In genomic region chr3:46693897-46694235, GRCh38 we compare ENCODE assay signal across 8 cellular contexts. TPM values are rescaled to one million over a fixed set of nuclear protein-coding genes. Genes with fewer than 3 reads are reported as not detected.
DNase-seq lines count a peak whose midpoint lies in the region; ATAC-seq and TF ChIP-seq lines count a peak whose summit lies in the region.

No MANE protein-coding gene starts in this region.

- H3K36me3 Mint-ChIP-seq in activated CD8-positive, alpha-beta memory T cell treated with anti-CD3 and anti-CD28 coated beads, Interleukin-2, amount 10 ng/mL, durations not matched to agents 7 days and 5 days, result no peaks in the 10 kb centered on the region
- no peaks in the 10 kb centered on the region for H3K36me3 Mint-ChIP-seq in activated naive CD8-positive, alpha-beta T cell treated with anti-CD3 and anti-CD28 coated beads, Interleukin-2, amount 50 U/mL, for 24 hours (ENCODE audit: low read depth)
- no peaks in the 10 kb centered on the region for H3K36me3 Mint-ChIP-seq in stimulated activated naive B cell treated with anti-CD40 and anti-IgM and Interleukin-4, amounts not matched to agents 10 μg/mL and 1 μg/mL and 100 μg/mL, for 72 hours

- peak; percentile 15 to 24 for DNase-seq in activated CD8-positive, alpha-beta memory T cell treated with anti-CD3 and anti-CD28 coated beads for 1 hour (ENCODE audit: extremely low read depth in 1 of 2, low read depth in 1 of 2)
- DNase-seq in activated CD8-positive, alpha-beta memory T cell treated with anti-CD3 and anti-CD28 coated beads, Interleukin-2, amount 10 ng/mL, durations not matched to agents 7 days and 5 days, result no peak
- DNase-seq in activated naive CD8-positive, alpha-beta T cell treated with anti-CD3 and anti-CD28 coated beads, Interleukin-2, amount 50 U/mL, for 24 hours, result peak; percentile 46
- DNase-seq in kidney epithelial cell (ENCODE audit: low read depth) (no peak), mucosa of gallbladder (ENCODE audit: low spot score) (no peak), iPS-NIHi7 (ENCODE audit: extremely low spot score) (no peak), SKM-1 (lab: John Stamatoyannopoulos, UW; ENCODE audit: unreplicated experiment) (no peak)
- peak; percentile 27 for DNase-seq in stimulated activated naive B cell treated with anti-CD40 and anti-IgM and Interleukin-4, amounts not matched to agents 10 μg/mL and 1 μg/mL and 100 μg/mL, for 72 hours

- no peak for ATAC-seq in activated CD8-positive, alpha-beta memory T cell treated with anti-CD3 and anti-CD28 coated beads, Interleukin-2, amount 10 ng/mL, durations not matched to agents 7 days and 5 days
- peak; percentile 31 for ATAC-seq in activated naive CD8-positive, alpha-beta T cell treated with anti-CD3 and anti-CD28 coated beads, Interleukin-2, amount 50 U/mL, for 24 hours
- ATAC-seq in stimulated activated naive B cell treated with anti-CD40 and anti-IgM and Interleukin-4, amounts not matched to agents 10 μg/mL and 1 μg/mL and 100 μg/mL, for 72 hours (replicated peaks), result peak; percentile 54 to 66

- no peaks in the 10 kb centered on the region for H3K9me3 Mint-ChIP-seq in activated CD8-positive, alpha-beta memory T cell treated with anti-CD3 and anti-CD28 coated beads, Interleukin-2, amount 10 ng/mL, durations not matched to agents 7 days and 5 days (ENCODE audit: low read depth)
- H3K9me3 Mint-ChIP-seq in activated naive CD8-positive, alpha-beta T cell treated with anti-CD3 and anti-CD28 coated beads, Interleukin-2, amount 50 U/mL, for 24 hours, result no peaks in the 10 kb centered on the region
- no peaks in the 10 kb centered on the region for H3K9me3 Mint-ChIP-seq in stimulated activated naive B cell treated with anti-CD40 and anti-IgM and Interleukin-4, amounts not matched to agents 10 μg/mL and 1 μg/mL and 100 μg/mL, for 72 hours

- peaks cover 18% of the 10 kb centered on the region for H3K27me3 Mint-ChIP-seq in activated CD8-positive, alpha-beta memory T cell treated with anti-CD3 and anti-CD28 coated beads, Interleukin-2, amount 10 ng/mL, durations not matched to agents 7 days and 5 days
- H3K27me3 Mint-ChIP-seq in activated naive CD8-positive, alpha-beta T cell treated with anti-CD3 and anti-CD28 coated beads, Interleukin-2, amount 50 U/mL, for 24 hours, result peaks cover 6% of the 10 kb centered on the region
- peaks cover 27 to 40% of the 10 kb centered on the region in 2 donors for H3K27me3 Mint-ChIP-seq in stimulated activated naive B cell treated with anti-CD40 and anti-IgM and Interleukin-4, amounts not matched to agents 10 μg/mL and 1 μg/mL and 100 μg/mL, for 72 hours

- H3K4me1 Mint-ChIP-seq in activated CD8-positive, alpha-beta memory T cell treated with anti-CD3 and anti-CD28 coated beads, Interleukin-2, amount 10 ng/mL, durations not matched to agents 7 days and 5 days, result peaks cover 19% of the 10 kb centered on the region
- peaks cover 29% of the 10 kb centered on the region for H3K4me1 Mint-ChIP-seq in activated naive CD8-positive, alpha-beta T cell treated with anti-CD3 and anti-CD28 coated beads, Interleukin-2, amount 50 U/mL, for 24 hours
- peaks cover 23 to 37% of the 10 kb centered on the region in 2 donors for H3K4me1 Mint-ChIP-seq in stimulated activated naive B cell treated with anti-CD40 and anti-IgM and Interleukin-4, amounts not matched to agents 10 μg/mL and 1 μg/mL and 100 μg/mL, for 72 hours

- CTCF ChIA-PET in activated CD8-positive, alpha-beta memory T cell treated with anti-CD3 and anti-CD28 coated beads, Interleukin-2, amount 10 ng/mL, durations not matched to agents 7 days and 5 days (lab: Charles Lee), result interaction anchor here (1.0 to 1.5 kb wide), 2 partner anchors 205 to 215 kb away, joined by 5 to 7 read pairs; no protein-coding TSS in a partner anchor

- peak overlapping the region; percentile 26 for H3K4me3 ChIP-seq in kidney epithelial cell (ENCODE audit: low read depth, low read length)

- no peak overlapping the region for H3K27ac Mint-ChIP-seq in activated CD8-positive, alpha-beta memory T cell treated with anti-CD3 and anti-CD28 coated beads, Interleukin-2, amount 10 ng/mL, durations not matched to agents 7 days and 5 days
- H3K27ac Mint-ChIP-seq in activated naive CD8-positive, alpha-beta T cell treated with anti-CD3 and anti-CD28 coated beads, Interleukin-2, amount 50 U/mL, for 24 hours, result no peak overlapping the region
- H3K27ac Mint-ChIP-seq in stimulated activated naive B cell treated with anti-CD40 and anti-IgM and Interleukin-4, amounts not matched to agents 10 μg/mL and 1 μg/mL and 100 μg/mL, for 72 hours, result no peak overlapping the region

- no peak overlapping the region for H3K4me3 Mint-ChIP-seq in activated CD8-positive, alpha-beta memory T cell treated with anti-CD3 and anti-CD28 coated beads, Interleukin-2, amount 10 ng/mL, durations not matched to agents 7 days and 5 days
- peak overlapping the region; percentile 46 for H3K4me3 Mint-ChIP-seq in activated naive CD8-positive, alpha-beta T cell treated with anti-CD3 and anti-CD28 coated beads, Interleukin-2, amount 50 U/mL, for 24 hours
- H3K4me3 Mint-ChIP-seq in stimulated activated naive B cell treated with anti-CD40 and anti-IgM and Interleukin-4, amounts not matched to agents 10 μg/mL and 1 μg/mL and 100 μg/mL, for 72 hours, result peak overlapping the region; percentile 69 to 87

- TF ChIP-seq CTCF in kidney epithelial cell (IDR thresholded peaks at IDR 0.05; ENCODE audit: insufficient read depth, low read length, poor library complexity, severe bottlenecking), result no peak

- no peaks in the 10 kb centered on the region for H3K36me3 ChIP-seq in kidney epithelial cell (ENCODE audit: control insufficient read depth, insufficient read depth, low read length)

- H3K27me3 ChIP-seq in kidney epithelial cell (ENCODE audit: control insufficient read depth, insufficient read depth, low read length), result no peaks in the 10 kb centered on the region

RNA-seq across cellular contexts. Expression of gene ALS2CL, which starts 0.4 kb away (rescaled TPM):
- under 1 TPM; 0.09 to 0.58 TPM for total RNA-seq in activated CD8-positive, alpha-beta memory T cell treated with anti-CD3 and anti-CD28 coated beads, Interleukin-2, amount 10 ng/mL, durations not matched to agents 7 days and 5 days
- total RNA-seq in kidney epithelial cell (23.7 and 30.9 TPM in 2 replicates), mucosa of gallbladder (43.8 TPM)

RNA-seq across cellular contexts. Expression of gene TMIE, which starts 7.3 kb away (rescaled TPM):
- total RNA-seq in activated CD8-positive, alpha-beta memory T cell treated with anti-CD3 and anti-CD28 coated beads, Interleukin-2, amount 10 ng/mL, durations not matched to agents 7 days and 5 days, result not detected
- total RNA-seq in kidney epithelial cell (1.3 and 1.9 TPM in 2 replicates), mucosa of gallbladder (0.29 TPM)

RNA-seq across cellular contexts. Expression of gene PRSS50, which starts 23.8 kb away (rescaled TPM):
- not detected for total RNA-seq in activated CD8-positive, alpha-beta memory T cell treated with anti-CD3 and anti-CD28 coated beads, Interleukin-2, amount 10 ng/mL, durations not matched to agents 7 days and 5 days
- total RNA-seq in kidney epithelial cell (0.07 and 0.29 TPM in 2 replicates), mucosa of gallbladder (0.17 TPM)

Comparison
In these comparisons a context has a peak if more than half of its experiments do, and no peak if none do; other contexts are left out.
1. DNase-seq: peak in activated CD8-positive, alpha-beta memory T cell treated with anti-CD3 and anti-CD28 coated beads for 1 hour (2 of 2), activated naive CD8-positive, alpha-beta T cell treated with anti-CD3 and anti-CD28 coated beads, Interleukin-2, amount 50 U/mL, for 24 hours (single experiment) and stimulated activated naive B cell treated with anti-CD40 and anti-IgM and Interleukin-4, amounts not matched to agents 10 μg/mL and 1 μg/mL and 100 μg/mL, for 72 hours (single experiment); none in activated CD8-positive, alpha-beta memory T cell treated with anti-CD3 and anti-CD28 coated beads, Interleukin-2, amount 10 ng/mL, durations not matched to agents 7 days and 5 days (single experiment), kidney epithelial cell (single experiment), mucosa of gallbladder (single experiment), iPS-NIHi7 (single experiment) and SKM-1 (single experiment).
2. RNA of gene ALS2CL, which starts 0.4 kb away (total RNA-seq): 43.8 TPM in mucosa of gallbladder (single experiment) and 23.7 to 30.9 TPM in kidney epithelial cell; 0.09 to 0.58 TPM in activated CD8-positive, alpha-beta memory T cell treated with anti-CD3 and anti-CD28 coated beads, Interleukin-2, amount 10 ng/mL, durations not matched to agents 7 days and 5 days; every median in the first group is over 10 times any median in the second.